22 cellular contexts compared by ENCODE assay signal in genomic region chr20:54377992-54378773, GRCh38.
"Had no signal": no experiment of that assay in that cellular context is flagged by ENCODE, and none has a peak within 500 bp of the region (broad histone marks: within the 10 kb centered on the region; RNA-seq: fewer than 3 reads in every experiment).

No MANE protein-coding gene starts in this region.

- H3K4me3 ChIP-seq: dorsolateral prefrontal cortex, lung, pancreas, right lobe of liver, suprapubic skin, vagina had no signal

- FAIRE-seq: colon, frontal cortex, keratinocyte, pancreas, small intestine had no signal

- H3K4me1 ChIP-seq: pancreas, right lobe of liver, suprapubic skin, vagina had no signal

- H3K27me3 ChIP-seq: dorsolateral prefrontal cortex, pancreas, right lobe of liver, suprapubic skin, vagina had no signal

- DNase-seq: dorsolateral prefrontal cortex; effector CD4-positive, alpha-beta T cell; hypothalamus; natural killer cell; pancreas; right lobe of liver; small intestine; stimulated activated CD4-positive, alpha-beta T cell treated with anti-CD3 and anti-CD28 coated beads, Interleukin-12 subunit alpha, Interleukin-12 subunit beta, amount 100 ng/mL, for 4 hours; stimulated activated CD4-positive, alpha-beta T cell treated with anti-CD3 and anti-CD28 coated beads, Interleukin-1b, Interleukin-23, amount 100 ng/mL, for 48 hours; stimulated activated CD4-positive, alpha-beta T cell treated with anti-CD3 and anti-CD28 coated beads, Interleukin-4, amount 100 ng/mL, for 1 hour; stimulated activated CD8-positive, alpha-beta memory T cell treated with anti-CD3 and anti-CD28 coated beads, Interleukin-4, amount 100 ng/mL, for 48 hours; stimulated activated naive CD4-positive, alpha-beta T cell; stimulated activated naive CD8-positive, alpha-beta T cell treated with anti-CD3 and anti-CD28 coated beads, Interleukin-15, amount 100 ng/mL, for 72 hours; trophoblast cell had no signal

- H3K36me3 ChIP-seq: pancreas, right lobe of liver, suprapubic skin, vagina had no signal

- H3K36me3 Mint-ChIP-seq: memory B cell, natural killer cell had no signal

- H3K4me1 Mint-ChIP-seq: memory B cell; natural killer cell; stimulated activated naive CD8-positive, alpha-beta T cell treated with anti-CD3 and anti-CD28 coated beads, Interleukin-15, amount 100 ng/mL, for 72 hours had no signal

- H3K27ac Mint-ChIP-seq: memory B cell; natural killer cell; stimulated activated naive CD8-positive, alpha-beta T cell treated with anti-CD3 and anti-CD28 coated beads, Interleukin-15, amount 100 ng/mL, for 72 hours had no signal

- H3K27ac ChIP-seq: dorsolateral prefrontal cortex, pancreas, right lobe of liver, suprapubic skin, vagina had no signal

- H3K4me3 Mint-ChIP-seq: memory B cell; natural killer cell; stimulated activated naive CD8-positive, alpha-beta T cell treated with anti-CD3 and anti-CD28 coated beads, Interleukin-15, amount 100 ng/mL, for 72 hours had no signal

- H3K9me3 ChIP-seq: pancreas, right lobe of liver, suprapubic skin, vagina had no signal

- ATAC-seq: left lobe of liver; natural killer cell; pancreas; right lobe of liver; stimulated activated naive CD8-positive, alpha-beta T cell treated with anti-CD3 and anti-CD28 coated beads, Interleukin-15, amount 100 ng/mL, for 72 hours had no signal

- H3K9me3 Mint-ChIP-seq: stimulated activated naive CD8-positive, alpha-beta T cell treated with anti-CD3 and anti-CD28 coated beads, Interleukin-15, amount 100 ng/mL, for 72 hours had no signal
